In the genomic region with DNA sequence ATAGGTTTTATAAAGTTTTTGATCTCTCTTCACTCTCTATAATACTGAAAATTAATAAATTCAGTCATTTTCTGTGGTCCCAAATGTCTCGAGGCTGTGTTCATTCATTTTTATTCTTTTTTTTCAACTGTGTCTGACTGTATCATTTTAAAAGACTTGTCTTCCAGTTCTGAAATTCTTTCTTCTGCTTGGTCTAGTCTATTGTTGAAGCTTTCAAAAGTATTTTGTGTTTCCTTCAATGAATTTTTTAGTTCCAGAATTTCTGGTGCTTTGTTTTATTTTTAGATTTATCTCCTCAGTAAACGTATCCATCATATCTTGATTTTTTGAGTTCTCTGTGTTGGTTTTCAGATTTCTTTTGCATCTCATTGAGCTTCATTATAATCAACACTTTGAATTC, we compare ENCODE assay signal across 30 cellular contexts.
"Had no signal": no experiment of that assay in that cellular context is flagged by ENCODE, and none has a peak within 500 bp of the region (broad histone marks: within the 10 kb centered on the region; RNA-seq: fewer than 3 reads in every experiment).

No MANE protein-coding gene starts in this region.

- FAIRE-seq: astrocyte, bronchial epithelial cell, frontal cortex had no signal

- H3K27ac Mint-ChIP-seq: activated CD4-positive, alpha-beta memory T cell treated with anti-CD3 and anti-CD28 coated beads, Interleukin-2, amount 10 ng/mL, durations not matched to agents 7 days and 5 days; activated CD4-positive, alpha-beta T cell treated with anti-CD3 and anti-CD28 coated beads, Interleukin-2, amount 10 ng/mL, durations not matched to agents 7 days and 5 days; activated naive CD8-positive, alpha-beta T cell; activated T-cell treated with anti-CD3 and anti-CD28 coated beads, Interleukin-2, amount 50 U/mL, for 24 hours; activated T-cell treated with anti-CD3 and anti-CD28 coated beads, Interleukin-2, amount 50 U/mL, for 72 hours; dendritic cell treated with granulocyte-macrophage colony-stimulating factor and Interleukin-4, amounts not matched to agents 40 ng/mL and 50 ng/mL, for 4 days; endodermal cell; WTC11 had no signal

- H3K36me3 Mint-ChIP-seq: activated naive CD8-positive, alpha-beta T cell had no signal

- H3K27ac ChIP-seq: brain microvascular endothelial cell, coronary artery, dorsolateral prefrontal cortex, VCaP had no signal

- H3K4me3 ChIP-seq: coronary artery, dorsolateral prefrontal cortex had no signal

- ATAC-seq: activated T-cell treated with anti-CD3 and anti-CD28 coated beads, Interleukin-2, amount 50 U/mL, for 72 hours; esophagus mucosa; WTC11 had no signal

- H3K27me3 ChIP-seq: brain microvascular endothelial cell, dorsolateral prefrontal cortex had no signal

- H3K36me3 ChIP-seq: brain microvascular endothelial cell had no signal

- H3K4me1 Mint-ChIP-seq: activated CD4-positive, alpha-beta memory T cell treated with anti-CD3 and anti-CD28 coated beads, Interleukin-2, amount 10 ng/mL, durations not matched to agents 7 days and 5 days; activated CD4-positive, alpha-beta T cell treated with anti-CD3 and anti-CD28 coated beads, Interleukin-2, amount 10 ng/mL, durations not matched to agents 7 days and 5 days; central memory CD8-positive, alpha-beta T cell; endodermal cell; WTC11 had no signal

- H3K27me3 Mint-ChIP-seq: activated CD4-positive, alpha-beta memory T cell treated with anti-CD3 and anti-CD28 coated beads, Interleukin-2, amount 10 ng/mL, durations not matched to agents 7 days and 5 days; activated CD4-positive, alpha-beta T cell treated with anti-CD3 and anti-CD28 coated beads, Interleukin-2, amount 10 ng/mL, durations not matched to agents 7 days and 5 days; activated T-cell treated with anti-CD3 and anti-CD28 coated beads, Interleukin-2, amount 50 U/mL, for 24 hours; central memory CD8-positive, alpha-beta T cell; dendritic cell treated with granulocyte-macrophage colony-stimulating factor and Interleukin-4, amounts not matched to agents 40 ng/mL and 50 ng/mL, for 4 days had no signal

- DNase-seq: activated CD4-positive, alpha-beta memory T cell treated with anti-CD3 and anti-CD28 coated beads, Interleukin-2, amount 10 ng/mL, durations not matched to agents 7 days and 5 days; activated CD4-positive, alpha-beta T cell treated with anti-CD3 and anti-CD28 coated beads for 1 hour; activated CD4-positive, alpha-beta T cell treated with anti-CD3 and anti-CD28 coated beads for 4 hours; activated CD4-positive, alpha-beta T cell treated with anti-CD3 and anti-CD28 coated beads, Interleukin-2, amount 10 ng/mL, durations not matched to agents 7 days and 5 days; activated CD4-positive, alpha-beta T cell treated with anti-CD3 and anti-CD28 coated beads, Interleukin-2, amount 50 U/mL, for 4 hours; activated CD8-positive, alpha-beta memory T cell treated with anti-CD3 and anti-CD28 coated beads, Interleukin-2, amount 50 U/mL, for 48 hours; activated gamma-delta T cell treated with Interleukin-2 at 50 U/mL for 16 hours; activated naive CD4-positive, alpha-beta T cell treated with anti-CD3 and anti-CD28 coated beads, Interleukin-2, amount 50 U/mL, for 16 hours; activated naive CD4-positive, alpha-beta T cell treated with Interleukin-2 at 50 U/mL for 16 hours; activated T-cell treated with anti-CD3 and anti-CD28 coated beads for 4 hours; activated T-cell treated with anti-CD3 and anti-CD28 coated beads, Interleukin-2, amount 50 U/mL, for 24 hours; activated T-cell treated with anti-CD3 and anti-CD28 coated beads, Interleukin-2, amount 50 U/mL, for 72 hours; amniotic stem cell; anterior cingulate cortex; brain microvascular endothelial cell; dorsolateral prefrontal cortex; effector memory CD4-positive, alpha-beta T cell; endodermal cell; foreskin fibroblast; T-helper 2 cell had no signal

- H3K4me3 Mint-ChIP-seq: activated CD4-positive, alpha-beta memory T cell treated with anti-CD3 and anti-CD28 coated beads, Interleukin-2, amount 10 ng/mL, durations not matched to agents 7 days and 5 days; activated CD4-positive, alpha-beta T cell treated with anti-CD3 and anti-CD28 coated beads, Interleukin-2, amount 10 ng/mL, durations not matched to agents 7 days and 5 days; activated naive CD8-positive, alpha-beta T cell; activated T-cell treated with anti-CD3 and anti-CD28 coated beads, Interleukin-2, amount 50 U/mL, for 24 hours; activated T-cell treated with anti-CD3 and anti-CD28 coated beads, Interleukin-2, amount 50 U/mL, for 72 hours; central memory CD8-positive, alpha-beta T cell; dendritic cell treated with granulocyte-macrophage colony-stimulating factor and Interleukin-4, amounts not matched to agents 40 ng/mL and 50 ng/mL, for 4 days; endodermal cell; WTC11 had no signal
